Comparison of ENCODE assay signal across 9 cellular contexts in the genomic region with DNA sequence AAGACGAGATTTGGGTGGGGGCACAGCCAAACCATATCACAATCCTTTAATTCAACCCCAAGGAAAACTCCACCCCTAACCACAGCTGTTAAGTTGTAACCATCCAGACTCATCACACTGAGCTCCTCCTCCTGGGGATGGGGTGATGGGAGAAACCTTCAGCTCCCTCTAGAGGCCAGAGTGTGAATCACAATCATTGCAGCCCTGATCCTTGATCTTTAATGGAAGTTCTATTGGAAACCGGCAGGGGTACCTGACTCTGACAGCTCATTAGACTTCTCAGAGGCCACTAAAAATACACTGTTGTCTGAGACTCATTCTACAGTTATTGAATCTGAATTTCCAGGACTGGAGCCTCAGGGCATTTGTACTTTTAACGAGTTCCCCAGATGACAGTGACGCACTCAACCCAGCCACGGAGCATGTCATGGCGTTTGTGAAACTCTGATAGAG.
DNase-seq lines count a peak whose midpoint lies in the region; ATAC-seq, FAIRE-seq and TF ChIP-seq lines count a peak whose summit lies in the region.
"Had no signal": no experiment of that assay in that cellular context is flagged by ENCODE, and none has a peak within 500 bp of the region (broad histone marks: within the 10 kb centered on the region; RNA-seq: fewer than 3 reads in every experiment).

No MANE protein-coding gene starts in this region.

- H3K9me1 ChIP-seq in K562 (ENCODE audit: control insufficient read depth, insufficient read depth, low read length): no peaks in the 10 kb centered on the region

- no peak overlapping the region for H3K27ac ChIP-seq in K562 (ENCODE audit: extremely low read depth, low read depth, low read length)
- H3K27ac ChIP-seq: neutrophil had no signal

- intact Hi-C loops in K562 (cut with micrococcal nuclease): no loop called here

- CTCF ChIA-PET in K562 (lab: Yijun Ruan, JAX; ENCODE audit: low intra/inter-chr PET ratio): no interaction called here

- TF ChIP-seq CTCF in K562 (IDR thresholded peaks at IDR 0.05 in 2 of 3, conservative IDR thresholded peaks at IDR 0.05 in 1 of 3; ENCODE audit: insufficient read depth in 2 of 3, low read depth in 1 of 3, low read length in 3 of 3): peak; percentile 87 to 96 (median 90)

- no peak for TF ChIP-seq EP300 in K562 (IDR thresholded peaks at IDR 0.05; ENCODE audit: low read length)

- H3K4me3 ChIP-seq in K562: no peak overlapping the region

- FAIRE-seq in K562 (lab: Jason Lieb, UNC): peak; percentile 87

- peaks cover 20 to 29% of the 10 kb centered on the region in 2 donors for H3K27me3 Mint-ChIP-seq in effector memory CD8-positive, alpha-beta T cell

- no peaks in the 10 kb centered on the region for H3K4me1 Mint-ChIP-seq in effector memory CD8-positive, alpha-beta T cell (ENCODE audit: low read depth in 2 of 2)

- peak; percentile 93 for ATAC-seq in K562
- peak; percentile 97 for ATAC-seq in left lobe of liver
- no peak for ATAC-seq in effector memory CD8-positive, alpha-beta T cell (replicated peaks)
- ATAC-seq in HG02623 (IDR thresholded peaks at IDR 0.05; ENCODE audit: unreplicated experiment): no peak

- H3K9me3 ChIP-seq in K562 (replicated peaks; ENCODE audit: control insufficient read depth, insufficient read depth, low read depth, low read length): peaks cover 4% of the 10 kb centered on the region; the same call in 1 of the 2 replicates
- H3K9me3 ChIP-seq: neutrophil had no signal

- no peak overlapping the region for H3K9ac ChIP-seq in K562 (ENCODE audit: insufficient read depth in 1 of 2, low read depth in 2 of 2, low read length in 2 of 2)

- no peak overlapping the region for H2AFZ ChIP-seq in K562 (ENCODE audit: low read depth, low read length)

- TF ChIP-seq RAD21 in K562 (CRISPR knock-in tag; conservative IDR thresholded peaks at IDR 0.05 in 1 of 2, IDR thresholded peaks at IDR 0.05 in 1 of 2): peak in 1 of 2 experiments; percentile 49; a peak in 2 of 4 replicates

- no peaks in the 10 kb centered on the region; a peak in 2 of 5 replicates for H3K4me1 ChIP-seq in K562 (replicated peaks in 1 of 2; ENCODE audit: control insufficient read depth in 2 of 2, insufficient read depth in 2 of 2, low read length in 2 of 2)

- H3K36me3 ChIP-seq in K562 (ENCODE audit: control insufficient read depth, insufficient read depth, low read length): no peaks in the 10 kb centered on the region
- H3K36me3 ChIP-seq: neutrophil had no signal

- H4K20me1 ChIP-seq in K562 (replicated peaks; ENCODE audit: control insufficient read depth, insufficient read depth, low read length): no peaks in the 10 kb centered on the region

- H3K27ac Mint-ChIP-seq in effector memory CD8-positive, alpha-beta T cell: no peak overlapping the region

- DNase-seq in CD1c-positive myeloid dendritic cell (ENCODE audit: extremely low spot score): peak; percentile 50
- peak; percentile 38 for DNase-seq in GM19238 (ENCODE audit: insufficient read length, low spot score)
- peak; percentile 30 to 82 for DNase-seq in NCI-H446 (lab: John Stamatoyannopoulos, UW)
- peak; percentile 66 to 91 (median 86) for DNase-seq in K562 (ENCODE audit: extremely low read depth in 1 of 4, low spot score in 3 of 4)
- no peak for DNase-seq in left lobe of liver (ENCODE audit: low spot score)
- no peak for DNase-seq in effector memory CD8-positive, alpha-beta T cell
- DNase-seq in T1000 (lab: John Stamatoyannopoulos, UW): no peak

- H3K79me2 ChIP-seq in K562 (ENCODE audit: control insufficient read depth, insufficient read depth, low read length): no peaks in the 10 kb centered on the region

- H3K36me3 Mint-ChIP-seq in effector memory CD8-positive, alpha-beta T cell (ENCODE audit: insufficient read depth): no peaks in the 10 kb centered on the region

- no peak overlapping the region for H3K4me3 Mint-ChIP-seq in effector memory CD8-positive, alpha-beta T cell

- in situ Hi-C loops in K562 (cut with MboI): no loop called here

- BruUV-seq in K562 (replicated peaks; lab: Mats Ljungman, UMichigan): no TSS peak

- TF ChIP-seq POLR2A in K562 (conservative IDR thresholded peaks at IDR 0.05): no peak

- H3K9me3 Mint-ChIP-seq in effector memory CD8-positive, alpha-beta T cell: peaks cover 0 to 6% of the 10 kb centered on the region in 2 donors

- no peaks in the 10 kb centered on the region for H3K27me3 ChIP-seq in K562 (ENCODE audit: control insufficient read depth in 2 of 2, insufficient read depth in 2 of 2, low read length in 2 of 2)

- no peak overlapping the region for H3K4me2 ChIP-seq in K562 (ENCODE audit: insufficient read depth, low read length)

- POLR2A ChIA-PET in K562 (lab: Yijun Ruan, JAX): no interaction called here

- WGBS in K562 (ENCODE audit: insufficient coverage, low coverage, missing lambda C conversion rate): 34% methylated on average over 6 of the region's 6 CpGs

TF ChIP-seq in K562, 482 proteins besides CTCF, POLR2A, EP300 and RAD21 (continues in another document):
- TF ChIP-seq, protein P1, sequence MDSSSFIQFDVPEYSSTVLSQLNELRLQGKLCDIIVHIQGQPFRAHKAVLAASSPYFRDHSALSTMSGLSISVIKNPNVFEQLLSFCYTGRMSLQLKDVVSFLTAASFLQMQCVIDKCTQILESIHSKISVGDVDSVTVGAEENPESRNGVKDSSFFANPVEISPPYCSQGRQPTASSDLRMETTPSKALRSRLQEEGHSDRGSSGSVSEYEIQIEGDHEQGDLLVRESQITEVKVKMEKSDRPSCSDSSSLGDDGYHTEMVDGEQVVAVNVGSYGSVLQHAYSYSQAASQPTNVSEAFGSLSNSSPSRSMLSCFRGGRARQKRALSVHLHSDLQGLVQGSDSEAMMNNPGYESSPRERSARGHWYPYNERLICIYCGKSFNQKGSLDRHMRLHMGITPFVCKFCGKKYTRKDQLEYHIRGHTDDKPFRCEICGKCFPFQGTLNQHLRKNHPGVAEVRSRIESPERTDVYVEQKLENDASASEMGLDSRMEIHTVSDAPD (CRISPR knock-in tag; IDR thresholded peaks at IDR 0.05): no peak
- TF ChIP-seq ASH1L (IDR thresholded peaks at IDR 0.05; ENCODE audit: borderline replicate concordance, low read depth, partially characterized antibody) (no peak), HSF4 (CRISPR knock-in tag; IDR thresholded peaks at IDR 0.05; ENCODE audit: borderline replicate concordance) (no peak), SMC3 (conservative IDR thresholded peaks at IDR 0.05; ENCODE audit: insufficient read depth, low read depth, low read length) (0 out of 2 replicates have a peak, but pooled peaks have one; percentile 18), BMI1 (IDR thresholded peaks at IDR 0.05; ENCODE audit: low read length) (no peak), TAF15 (IDR thresholded peaks at IDR 0.05; ENCODE audit: low read depth, low read length) (no peak), JUND (IDR thresholded peaks at IDR 0.05; ENCODE audit: borderline replicate concordance, low read depth, low read length) (0 out of 2 replicates have a peak, but pooled peaks have one; percentile 29), JUND (tag; IDR thresholded peaks at IDR 0.05; ENCODE audit: borderline replicate concordance, low read depth, low read length) (no peak), HES1 (IDR thresholded peaks at IDR 0.05; ENCODE audit: low read depth) (no peak), RBM14 (IDR thresholded peaks at IDR 0.05; ENCODE audit: borderline replicate concordance, insufficient read depth, low read depth, low read length) (no peak), PHF20 (IDR thresholded peaks at IDR 0.05; ENCODE audit: partially characterized antibody) (no peak), RCOR1 (IDR thresholded peaks at IDR 0.05; ENCODE audit: borderline replicate concordance in 1 of 2, low read depth in 2 of 2, low read length in 2 of 2) (peak in 1 of 2 experiments; percentile 55; a peak in 1 of 4 replicates), ZNF146 (CRISPR knock-in tag; IDR thresholded peaks at IDR 0.05; ENCODE audit: unreplicated experiment) (no peak), CBX3 (IDR thresholded peaks at IDR 0.05; ENCODE audit: borderline replicate concordance in 1 of 2, low read length in 2 of 2) (peak in 1 of 2 experiments; percentile 45; a peak in 1 of 3 replicates), TEAD2 (tag; IDR thresholded peaks at IDR 0.05) (no peak), SETDB1 (IDR thresholded peaks at IDR 0.05; ENCODE audit: low read length) (no peak), DACH1 (IDR thresholded peaks at IDR 0.05; ENCODE audit: partially characterized antibody) (peak; percentile 9), RBM34 (IDR thresholded peaks at IDR 0.05; ENCODE audit: borderline replicate concordance, insufficient read depth, low read length) (no peak), E2F3 (CRISPR knock-in tag; IDR thresholded peaks at IDR 0.05) (no peak), IRF2 (CRISPR knock-in tag; IDR thresholded peaks at IDR 0.05) (no peak), CTCFL (IDR thresholded peaks at IDR 0.05; ENCODE audit: borderline replicate concordance, insufficient read depth, low read depth, low read length, poor library complexity, severe bottlenecking) (peak; percentile 41)

Comparison
In these comparisons a context has a peak if more than half of its experiments do, and no peak if none do; other contexts are left out.
1. DNase-seq: peak in CD1c-positive myeloid dendritic cell (single experiment), GM19238 (single experiment), NCI-H446 (2 of 2) and K562 (4 of 4); none in left lobe of liver (single experiment), effector memory CD8-positive, alpha-beta T cell (0 of 3) and T1000 (single experiment).
2. ATAC-seq: peak in K562 (single experiment) and left lobe of liver (single experiment); none in effector memory CD8-positive, alpha-beta T cell (single experiment) and HG02623 (single experiment).